8 cellular contexts compared by ENCODE assay signal in genomic region chr14:60091550-60092511, GRCh38. TPM values are rescaled to one million over a fixed set of nuclear protein-coding genes. Genes with fewer than 3 reads are reported as not detected.
DNase-seq lines count a peak whose midpoint lies in the region; ATAC-seq and TF ChIP-seq lines count a peak whose summit lies in the region.

TSS of gene PCNX4 (plus strand) at chr14:60091923. CDS start at chr14:60107639, 15,716 bp downstream.

- H3K27me3 ChIP-seq in dorsolateral prefrontal cortex = no peaks in the 10 kb centered on the region
- no peaks in the 10 kb centered on the region for H3K27me3 ChIP-seq in liver (ENCODE audit: control insufficient read depth in 4 of 4, insufficient read depth in 4 of 4, low read length in 3 of 4)

- H3K36me3 Mint-ChIP-seq in activated CD4-positive, alpha-beta memory T cell treated with anti-CD3 and anti-CD28 coated beads for 36 hours = peaks cover 7% of the 10 kb centered on the region

- intact Hi-C loops in activated CD4-positive, alpha-beta memory T cell treated with anti-CD3 and anti-CD28 coated beads for 36 hours (cut with micrococcal nuclease) = loop anchor here (1.0 to 10.0 kb wide), 9 partner anchors 19 to 1797 kb away; partner anchors contain the start of genes ARID4A, JKAMP, L3HYPDH and PPM1A
- intact Hi-C loops in dorsolateral prefrontal cortex (cut with DNase I) = loop anchor here (2.0 to 10.0 kb wide), 8 partner anchors 15 to 610 kb away; partner anchors contain the start of genes DHRS7 (in 2 of the 2), JKAMP (in 2 of the 2), L3HYPDH (in 2 of the 2) and PPM1A (in 2 of the 2)

- TF ChIP-seq RAD21 in liver (IDR thresholded peaks at IDR 0.05) = peak in 1 of 2 donors; percentile 48

- H3K9me3 ChIP-seq in liver (ENCODE audit: control insufficient read depth in 4 of 4, low read length in 3 of 4) = no peaks in the 10 kb centered on the region

- WGBS in liver = under 1% methylated on average over 88 of the region's 88 CpGs

- H3K9me3 Mint-ChIP-seq in activated CD4-positive, alpha-beta memory T cell treated with anti-CD3 and anti-CD28 coated beads for 36 hours = no peaks in the 10 kb centered on the region

- CTCF ChIA-PET in activated CD4-positive, alpha-beta memory T cell treated with anti-CD3 and anti-CD28 coated beads for 36 hours (lab: Charles Lee) = interaction anchor here (0.9 to 2.7 kb wide), 4 partner anchors 9 to 240 kb away, joined by 3 to 10 read pairs (median 6); partner anchors contain the start of gene DHRS7

- DNase-seq in NCI-H82 treated with DMSO at 0.1 percent for 48 hours (lab: John Stamatoyannopoulos, UW; ENCODE audit: unreplicated experiment) = peak; percentile 97
- DNase-seq in activated CD4-positive, alpha-beta memory T cell treated with anti-CD3 and anti-CD28 coated beads for 36 hours = peak; percentile 95
- DNase-seq in dorsolateral prefrontal cortex = peak; percentile 93 to 98 (median 96)
- peak; percentile 95 for DNase-seq in stimulated activated CD4-positive, alpha-beta T cell treated with anti-CD3 and anti-CD28 coated beads, Interleukin-4, amount 100 ng/mL, for 24 hours

- H3K4me3 ChIP-seq in dorsolateral prefrontal cortex (peak within 1 kb of the TSS; percentile 67 to 98 (median 86)), liver (ENCODE audit: low read depth in 1 of 3, low read length in 3 of 3) (peak within 1 kb of the TSS; percentile 74 to 96 (median 89))

- H3K9ac ChIP-seq in liver (ENCODE audit: low read depth in 1 of 2, low read length in 2 of 2) = peak within 1 kb of the TSS; percentile 90 to 96

- ATAC-seq in GM19395 (IDR thresholded peaks at IDR 0.05; ENCODE audit: unreplicated experiment) (peak; percentile 97), HG03565 (IDR thresholded peaks at IDR 0.05; ENCODE audit: unreplicated experiment) (peak; percentile 89)

- H3K36me3 ChIP-seq in liver (ENCODE audit: control insufficient read depth in 4 of 4, insufficient read depth in 3 of 4, low read depth in 1 of 4, low read length in 3 of 4) = no peaks in the 10 kb centered on the region

- no peaks in the 10 kb centered on the region for H3K27me3 Mint-ChIP-seq in activated CD4-positive, alpha-beta memory T cell treated with anti-CD3 and anti-CD28 coated beads for 36 hours

- H3K4me3 Mint-ChIP-seq in activated CD4-positive, alpha-beta memory T cell treated with anti-CD3 and anti-CD28 coated beads for 36 hours = peak within 1 kb of the TSS; percentile 95

- H3K27ac ChIP-seq in C4-2B = peak within 1 kb of the TSS; percentile 92
- peak within 1 kb of the TSS; percentile 90 to 100 (median 98) for H3K27ac ChIP-seq in dorsolateral prefrontal cortex
- H3K27ac ChIP-seq in liver (ENCODE audit: low read depth in 1 of 2, low read length in 2 of 2) = peak within 1 kb of the TSS; percentile 82 to 99

- peak within 1 kb of the TSS; percentile 91 for H3K27ac Mint-ChIP-seq in activated CD4-positive, alpha-beta memory T cell treated with anti-CD3 and anti-CD28 coated beads for 36 hours

- POLR2A ChIA-PET in activated CD4-positive, alpha-beta memory T cell treated with anti-CD3 and anti-CD28 coated beads for 36 hours (lab: Charles Lee) = interaction anchor here (0.9 to 3.2 kb wide), 6 partner anchors 14 to 157 kb away, joined by 3 to 17 read pairs (median 4); partner anchors contain the start of gene PPM1A

- peaks cover 30% of the 10 kb centered on the region for H3K4me1 Mint-ChIP-seq in activated CD4-positive, alpha-beta memory T cell treated with anti-CD3 and anti-CD28 coated beads for 36 hours (ENCODE audit: low read depth)

- H3K4me1 ChIP-seq in liver (ENCODE audit: control insufficient read depth in 4 of 4, insufficient read depth in 4 of 4, low read length in 3 of 4) = peaks cover 3 to 15% (median 10%) of the 10 kb centered on the region in 4 donors

- TF ChIP-seq CTCF in C4-2B (conservative IDR thresholded peaks at IDR 0.05) (no peak), dorsolateral prefrontal cortex (IDR thresholded peaks at IDR 0.05 in 54 of 56, conservative IDR thresholded peaks at IDR 0.05 in 2 of 56; ENCODE audit: low read depth in 1 of 56, partially characterized antibody in 56 of 56) (peak in 29 of 56 donors; percentile 3 to 47 (median 27)), liver (IDR thresholded peaks at IDR 0.05; ENCODE audit: low read depth, low read length, missing input control) (no peak)

TF ChIP-seq in liver, 16 proteins besides CTCF, POLR2A, EP300 and RAD21:
- TF ChIP-seq TAF1 (conservative IDR thresholded peaks at IDR 0.05) (peak; percentile 53), MAX (IDR thresholded peaks at IDR 0.05) (peak; percentile 81), NR2F2 (IDR thresholded peaks at IDR 0.05) (peak; percentile 80), YY1 (IDR thresholded peaks at IDR 0.05) (peak; percentile 99), JUND (IDR thresholded peaks at IDR 0.05) (peak; percentile 71 to 86), SP1 (IDR thresholded peaks at IDR 0.05) (peak; percentile 76), HNF4G (IDR thresholded peaks at IDR 0.05) (no peak), HNF4A (conservative IDR thresholded peaks at IDR 0.05) (no peak), GABPA (IDR thresholded peaks at IDR 0.05 in 1 of 2, conservative IDR thresholded peaks at IDR 0.05 in 1 of 2) (peak in 1 of 2 donors; percentile 76), REST (IDR thresholded peaks at IDR 0.05) (peak; percentile 91), FOXA2 (IDR thresholded peaks at IDR 0.05) (peak; percentile 37), ZBTB33 (IDR thresholded peaks at IDR 0.05) (peak; percentile 42), RXRA (IDR thresholded peaks at IDR 0.05) (peak; percentile 58 to 82), ATF3 (IDR thresholded peaks at IDR 0.05) (no peak), EGR1 (IDR thresholded peaks at IDR 0.05; ENCODE audit: low read depth in 2 of 2) (peak in 1 of 2 donors; percentile 46), FOXA1 (IDR thresholded peaks at IDR 0.05) (peak; percentile 9)

RNA-seq across cellular contexts. Expression of gene PCNX4, which starts in this region (rescaled TPM):
- total RNA-seq in activated CD4-positive, alpha-beta memory T cell treated with anti-CD3 and anti-CD28 coated beads for 36 hours = 10 to 100 TPM; 26.3 to 26.9 TPM
- total RNA-seq in dorsolateral prefrontal cortex (10 to 100 TPM; 40.1 to 76.5 (median 55.8) TPM), liver (10 to 100 TPM; 20.8 to 30.6 TPM)
- polyA plus RNA-seq in liver = 1 to 10 TPM; 5.4 to 7.3 TPM

Comparison
In these comparisons a context has a peak if more than half of its experiments do, and no peak if none do; other contexts are left out.
1. Peak in every context shown above with its lines: DNase-seq, ATAC-seq, H3K4me3 ChIP-seq and H3K27ac ChIP-seq.
2. CTCF ChIP-seq: peak in dorsolateral prefrontal cortex (29 of 56); none in C4-2B (single experiment) and liver (single experiment).